35 cellular contexts compared by ENCODE assay signal in genomic region chr5:489689-490080, GRCh38.
"Had no signal": no experiment of that assay in that cellular context is flagged by ENCODE, and none has a peak within 500 bp of the region (broad histone marks: within the 10 kb centered on the region; RNA-seq: fewer than 3 reads in every experiment).

No MANE protein-coding gene starts in this region.

- H3K4me3 ChIP-seq: esophagus muscularis mucosa, gastrocnemius medialis had no signal

- H3K27ac Mint-ChIP-seq: activated B cell treated with CpG ODN at 0.5 μM for 24 hours; activated CD8-positive, alpha-beta T cell treated with anti-CD3 and anti-CD28 coated beads for 36 hours; activated naive CD8-positive, alpha-beta T cell; activated T-helper 17 cell treated with anti-CD3 and anti-CD28 coated beads, Interleukin-2, amount 50 U/mL, for 72 hours; effector memory CD8-positive, alpha-beta T cell; T-helper 17 cell; T-helper 2 cell treated with Interferon-gamma antibody and Interleukin-4, amounts not matched to agents 5 μg/mL and 100 μg/mL, for 36 hours had no signal

- H3K27me3 Mint-ChIP-seq: activated CD8-positive, alpha-beta T cell treated with anti-CD3 and anti-CD28 coated beads for 36 hours; activated naive CD8-positive, alpha-beta T cell; T-helper 17 cell had no signal

- H3K36me3 ChIP-seq: brain microvascular endothelial cell, esophagus muscularis mucosa, gastrocnemius medialis, WERI-Rb-1 had no signal

- H3K9me3 Mint-ChIP-seq: activated B cell treated with CpG ODN at 0.5 μM for 24 hours; activated CD8-positive, alpha-beta T cell treated with anti-CD3 and anti-CD28 coated beads for 36 hours; activated T-cell treated with anti-CD3 and anti-CD28 coated beads, Interleukin-2, amount 50 U/mL, for 4 hours; activated T-helper 17 cell treated with anti-CD3 and anti-CD28 coated beads, Interleukin-2, amount 50 U/mL, for 72 hours; effector memory CD8-positive, alpha-beta T cell; T-helper 2 cell treated with Interferon-gamma antibody and Interleukin-4, amounts not matched to agents 5 μg/mL and 100 μg/mL, for 36 hours had no signal

- FAIRE-seq: astrocyte, bronchial epithelial cell, colon had no signal

- H3K36me3 Mint-ChIP-seq: activated naive CD8-positive, alpha-beta T cell had no signal

- H3K27ac ChIP-seq: brain microvascular endothelial cell, esophagus muscularis mucosa, foreskin keratinocyte, gastrocnemius medialis had no signal

- H3K4me3 Mint-ChIP-seq: activated B cell treated with CpG ODN at 0.5 μM for 24 hours; activated CD8-positive, alpha-beta T cell treated with anti-CD3 and anti-CD28 coated beads for 36 hours; activated naive CD8-positive, alpha-beta T cell; activated T-cell treated with anti-CD3 and anti-CD28 coated beads, Interleukin-2, amount 50 U/mL, for 4 hours; activated T-helper 17 cell treated with anti-CD3 and anti-CD28 coated beads, Interleukin-2, amount 50 U/mL, for 72 hours; effector memory CD8-positive, alpha-beta T cell; T-helper 17 cell; T-helper 2 cell treated with Interferon-gamma antibody and Interleukin-4, amounts not matched to agents 5 μg/mL and 100 μg/mL, for 36 hours had no signal

- H3K4me1 ChIP-seq: foreskin keratinocyte, gastrocnemius medialis had no signal

- H3K4me1 Mint-ChIP-seq: activated B cell treated with CpG ODN at 0.5 μM for 24 hours; activated T-helper 17 cell treated with anti-CD3 and anti-CD28 coated beads, Interleukin-2, amount 50 U/mL, for 72 hours; T-helper 17 cell had no signal

- DNase-seq: activated B cell treated with CpG ODN at 0.5 μM for 24 hours; activated CD4-positive, alpha-beta T cell treated with anti-CD3 and anti-CD28 coated beads for 48 hours; activated CD4-positive, alpha-beta T cell treated with anti-CD3 and anti-CD28 coated beads, Interleukin-2, amount 50 U/mL, for 1 hour; activated CD4-positive, alpha-beta T cell treated with anti-CD3 and anti-CD28 coated beads, Interleukin-2, amount 50 U/mL, for 48 hours; activated CD8-positive, alpha-beta memory T cell treated with anti-CD3 and anti-CD28 coated beads for 24 hours; activated CD8-positive, alpha-beta T cell treated with anti-CD3 and anti-CD28 coated beads for 36 hours; activated effector memory CD4-positive, alpha-beta T cell treated with Interleukin-2 at 50 U/mL for 16 hours; activated gamma-delta T cell treated with Interleukin-2 at 50 U/mL for 16 hours; activated naive CD4-positive, alpha-beta T cell treated with anti-CD3 and anti-CD28 coated beads, Interleukin-2, amount 50 U/mL, for 16 hours; activated naive CD4-positive, alpha-beta T cell treated with Interleukin-2 at 50 U/mL for 16 hours; activated T-cell treated with anti-CD3 and anti-CD28 coated beads, Interleukin-2, amount 50 U/mL, for 4 hours; amniotic stem cell; anterior cingulate cortex; brain microvascular endothelial cell; caudate nucleus; cortex of kidney; dermis blood vessel endothelial cell; effector CD4-positive, alpha-beta T cell; effector memory CD8-positive, alpha-beta T cell; erythroblast; foreskin keratinocyte; gastrocnemius medialis; glutamatergic neuron; T-helper 1 cell; T-helper 17 cell; T1000 had no signal

- H3K9me3 ChIP-seq: esophagus muscularis mucosa, gastrocnemius medialis had no signal

- ATAC-seq: activated CD4-positive, CD25-positive, alpha-beta regulatory T cell treated with anti-CD3 and anti-CD28 coated beads, Interleukin-2, amount 50 U/mL, for 24 hours; activated CD8-positive, alpha-beta T cell treated with anti-CD3 and anti-CD28 coated beads for 36 hours; activated T-cell treated with anti-CD3 and anti-CD28 coated beads, Interleukin-2, amount 50 U/mL, for 4 hours; activated T-helper 17 cell treated with anti-CD3 and anti-CD28 coated beads, Interleukin-2, amount 50 U/mL, for 72 hours; effector memory CD8-positive, alpha-beta T cell; foreskin keratinocyte; gastrocnemius medialis; T-helper 17 cell had no signal
